ENCODE assay signal across 20 cellular contexts in genomic region chr5:178478370-178478769, GRCh38.
"Had no signal": no experiment of that assay in that cellular context is flagged by ENCODE, and none has a peak within 500 bp of the region (broad histone marks: within the 10 kb centered on the region; RNA-seq: fewer than 3 reads in every experiment).

No MANE protein-coding gene starts in this region.

- H3K36me3 Mint-ChIP-seq: natural killer cell had no signal

- H3K36me3 ChIP-seq: right lobe of liver, spleen, thoracic aorta, transverse colon had no signal

- H3K9me3 ChIP-seq: mucosa of descending colon, psoas muscle, right lobe of liver, thoracic aorta, transverse colon had no signal

- H3K4me3 ChIP-seq: hepatocyte, mucosa of descending colon, psoas muscle, right lobe of liver, spleen, thoracic aorta, transverse colon had no signal

- H3K4me1 Mint-ChIP-seq: stimulated activated naive B cell treated with anti-CD40 and anti-IgM and Interleukin-4, amounts not matched to agents 10 μg/mL and 1 μg/mL and 100 μg/mL, for 72 hours had no signal

- H3K27me3 Mint-ChIP-seq: stimulated activated naive CD8-positive, alpha-beta T cell treated with anti-CD3 and anti-CD28 coated beads, Interleukin-15, amount 100 ng/mL, for 72 hours had no signal

- H3K27ac ChIP-seq: hepatocyte, psoas muscle, thoracic aorta had no signal

- ATAC-seq: left colon; mucosa of descending colon; natural killer cell; psoas muscle; stimulated activated naive B cell treated with anti-CD40 and anti-IgM and Interleukin-4, amounts not matched to agents 10 μg/mL and 1 μg/mL and 100 μg/mL, for 72 hours; stimulated activated naive CD8-positive, alpha-beta T cell treated with anti-CD3 and anti-CD28 coated beads, Interleukin-15, amount 100 ng/mL, for 72 hours had no signal

- H3K4me1 ChIP-seq: psoas muscle, transverse colon had no signal

- H3K4me2 ChIP-seq: hepatocyte had no signal

- H3K4me3 Mint-ChIP-seq: natural killer cell; stimulated activated naive B cell treated with anti-CD40 and anti-IgM and Interleukin-4, amounts not matched to agents 10 μg/mL and 1 μg/mL and 100 μg/mL, for 72 hours; stimulated activated naive CD8-positive, alpha-beta T cell treated with anti-CD3 and anti-CD28 coated beads, Interleukin-15, amount 100 ng/mL, for 72 hours had no signal

- H3K9me3 Mint-ChIP-seq: natural killer cell had no signal

- H3K27me3 ChIP-seq: hepatocyte, right lobe of liver, spleen, transverse colon had no signal

- H3K27ac Mint-ChIP-seq: natural killer cell; stimulated activated naive B cell treated with anti-CD40 and anti-IgM and Interleukin-4, amounts not matched to agents 10 μg/mL and 1 μg/mL and 100 μg/mL, for 72 hours had no signal

- DNase-seq: cerebellar nuclear complex; dermis blood vessel endothelial cell; foreskin melanocyte; head of caudate nucleus; kidney; left colon; mammary epithelial cell; mucosa of descending colon; natural killer cell; psoas muscle; retina; right lobe of liver; spleen; stimulated activated CD4-positive, alpha-beta T cell treated with anti-CD3 and anti-CD28 coated beads, Interleukin-2, amount 100 ng/mL, for 24 hours; stimulated activated CD4-positive, alpha-beta T cell treated with anti-CD3 and anti-CD28 coated beads, Interleukin-4, amount 100 ng/mL, for 4 hours; stimulated activated naive B cell treated with anti-CD40 and anti-IgM and Interleukin-4, amounts not matched to agents 10 μg/mL and 1 μg/mL and 100 μg/mL, for 72 hours; stimulated activated naive CD8-positive, alpha-beta T cell treated with anti-CD3 and anti-CD28 coated beads, Interleukin-15, amount 100 ng/mL, for 72 hours; transverse colon had no signal
